1 cellular context compared by ENCODE assay signal in genomic region chr15:66076591-66077319, GRCh38.
TF ChIP-seq lines count a peak whose summit lies in the region.

No MANE protein-coding gene starts in this region.

TF ChIP-seq in H1, 55 proteins besides CTCF, POLR2A, EP300 and RAD21 (continued from another document):
- no peak for TF ChIP-seq ATF2 (IDR thresholded peaks at IDR 0.05; ENCODE audit: low read length)
- no peak for TF ChIP-seq CHD7 (IDR thresholded peaks at IDR 0.05; ENCODE audit: insufficient replicate concordance, low read length)
- TF ChIP-seq SIX5 (IDR thresholded peaks at IDR 0.05; ENCODE audit: low read depth, low read length), result no peak
- TF ChIP-seq KDM5A (IDR thresholded peaks at IDR 0.05; ENCODE audit: low read length), result no peak
- no peak for TF ChIP-seq CEBPB (IDR thresholded peaks at IDR 0.05; ENCODE audit: low read depth, low read length)
